Comparison of ENCODE assay signal across 13 cellular contexts in the genomic region with DNA sequence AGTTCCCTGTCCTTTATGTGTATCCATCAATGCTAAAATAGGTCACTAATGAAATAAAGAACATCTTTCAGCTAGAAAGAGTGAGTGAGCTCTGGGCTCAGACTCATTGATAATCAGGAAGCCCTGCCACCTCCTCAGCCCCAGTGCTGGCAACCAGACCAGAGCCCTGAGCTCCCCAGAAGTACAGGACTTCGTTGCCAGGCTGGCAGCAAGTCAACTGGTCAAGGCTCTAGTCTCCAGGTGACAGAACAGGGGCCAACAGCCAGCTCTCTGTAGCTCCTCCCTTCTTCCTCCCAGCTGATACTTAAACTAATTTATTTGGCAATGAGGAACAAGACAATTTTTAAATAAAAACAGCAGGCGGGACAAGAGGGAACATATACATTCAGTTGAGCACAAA.
DNase-seq lines count a peak whose midpoint lies in the region; TF ChIP-seq lines count a peak whose summit lies in the region.
"Had no signal": no experiment of that assay in that cellular context is flagged by ENCODE, and none has a peak within 500 bp of the region (broad histone marks: within the 10 kb centered on the region; RNA-seq: fewer than 3 reads in every experiment).

No MANE protein-coding gene starts in this region.

- in situ Hi-C loops in KBM-7 (cut with MboI; ENCODE audit: low pct_unique_long_range_greater_than_20kb, low sequenced_read_pairs): no loop called here

- TF ChIP-seq POLR2A in erythroblast (IDR thresholded peaks at IDR 0.05; ENCODE audit: low read length): no peak

- DNase-seq in NCI-H2029 (lab: John Stamatoyannopoulos, UW) (peak; percentile 73), anterior cingulate cortex (lab: John Stamatoyannopoulos, UW) (peak in 44 of 58 donors; percentile 6 to 85 (median 48)), medulla oblongata (ENCODE audit: extremely low spot score) (peak; percentile 28), putamen (ENCODE audit: low spot score) (peak; percentile 38), LoVo (ENCODE audit: low spot score) (no peak), KBM-7 (no peak), erythroblast (lab: John Stamatoyannopoulos, UW) (no peak)
- DNase-seq: Caco-2; CD8-positive, alpha-beta memory T cell; DND-41; GF-D8; HCEC 1CT; HFFc6 had no signal

Comparison
In these comparisons a context has a peak if more than half of its experiments do, and no peak if none do; other contexts are left out.
1. DNase-seq: peak in NCI-H2029 (single experiment), anterior cingulate cortex (44 of 58), medulla oblongata (single experiment) and putamen (single experiment); none in LoVo (single experiment), KBM-7 (single experiment) and erythroblast (0 of 2).